In the genomic region with DNA sequence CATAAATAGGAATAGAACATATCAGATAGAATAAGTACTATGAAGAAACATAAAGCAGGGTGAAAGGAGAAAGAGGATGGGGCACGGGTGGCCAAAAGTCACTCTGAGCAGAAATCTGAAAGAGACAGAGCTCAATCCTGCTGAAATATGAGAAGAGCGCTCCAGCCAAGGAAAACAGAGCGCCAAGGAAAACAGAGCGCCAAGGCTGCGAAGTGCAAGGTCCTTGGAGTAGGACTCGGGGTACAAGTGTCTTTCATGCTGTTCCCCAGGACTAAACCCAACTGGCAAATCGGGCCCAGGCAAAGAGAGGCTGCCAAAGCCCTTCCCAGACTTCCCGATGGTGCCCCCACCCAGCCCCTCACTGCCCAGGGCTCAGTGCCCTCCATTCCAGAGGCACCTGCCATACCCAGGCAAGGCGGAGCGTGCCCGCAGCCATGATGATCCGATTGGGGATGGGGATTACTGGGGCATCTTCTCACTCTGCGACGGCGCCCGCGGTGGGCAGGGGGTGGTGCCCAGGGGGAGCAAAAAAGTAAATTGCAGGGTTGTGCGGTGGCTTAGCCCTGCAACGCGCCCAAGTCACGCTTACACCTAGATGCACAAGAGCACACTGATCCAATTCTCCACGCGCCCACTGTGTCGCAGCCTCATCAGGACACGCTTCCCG, we compare ENCODE assay signal across 10 cellular contexts. TPM values are rescaled to one million over a fixed set of nuclear protein-coding genes. Genes with fewer than 3 reads are reported as not detected.
DNase-seq lines count a peak whose midpoint lies in the region; ATAC-seq and TF ChIP-seq lines count a peak whose summit lies in the region.
"Had no signal": no experiment of that assay in that cellular context is flagged by ENCODE, and none has a peak within 500 bp of the region (broad histone marks: within the 10 kb centered on the region; RNA-seq: fewer than 3 reads in every experiment).

No MANE protein-coding gene starts in this region.

- TF ChIP-seq POLR2A in heart left ventricle (IDR thresholded peaks at IDR 0.05) (no peak), breast epithelium (IDR thresholded peaks at IDR 0.05) (no peak), uterus (IDR thresholded peaks at IDR 0.05) (no peak)

- 73 to 82% (median 80%) methylated on average over 24 to 26 of the region's 26 CpGs for WGBS in heart left ventricle, 4 donors
- WGBS in mesodermal cell (ENCODE audit: insufficient coverage in 2 of 2), 2 experiments: 88 to 90% methylated on average over 25 to 26 of the region's 26 CpGs

- no peaks in the 10 kb centered on the region for H3K36me3 ChIP-seq in heart left ventricle
- no peaks in the 10 kb centered on the region for H3K36me3 ChIP-seq in breast epithelium
- H3K36me3 ChIP-seq in mesodermal cell (ENCODE audit: control insufficient read depth, insufficient read depth, low read length): peaks cover 2% of the 10 kb centered on the region
- no peaks in the 10 kb centered on the region for H3K36me3 ChIP-seq in uterus

- no peak for ATAC-seq in heart left ventricle
- no peak for ATAC-seq in GM21390 (IDR thresholded peaks at IDR 0.05; ENCODE audit: unreplicated experiment)
- ATAC-seq in GM21737 (IDR thresholded peaks at IDR 0.05; ENCODE audit: unreplicated experiment): no peak

- no peak for TF ChIP-seq CTCF in heart left ventricle (IDR thresholded peaks at IDR 0.05)
- TF ChIP-seq CTCF in breast epithelium (IDR thresholded peaks at IDR 0.05): no peak
- no peak for TF ChIP-seq CTCF in uterus (IDR thresholded peaks at IDR 0.05)

- intact Hi-C loops in heart left ventricle (cut with DNase I): loop anchor here (2.0 to 10.0 kb wide), 10 partner anchors 37 to 248 kb away; a partner anchor contains a TSS
- intact Hi-C loops in cardiac septum (cut with DNase I): loop anchor here (5.0 to 10.0 kb wide), 4 partner anchors 102 to 246 kb away; a partner anchor contains a TSS
- intact Hi-C loops in breast epithelium (cut with DNase I; ENCODE audit: low total_unique reads): no loop called here
- intact Hi-C loops in uterus (cut with DNase I; ENCODE audit: low total_unique reads): loop anchor here (5.0 kb wide), 1 partner anchor 108 kb away; no protein-coding TSS in a partner anchor

- H3K9me3 ChIP-seq in heart left ventricle (no peaks in the 10 kb centered on the region), breast epithelium (no peaks in the 10 kb centered on the region), mesodermal cell (ENCODE audit: control insufficient read depth, low read length) (no peaks in the 10 kb centered on the region), uterus (no peaks in the 10 kb centered on the region)

- H3K4me3 ChIP-seq in heart left ventricle: peak overlapping the region in 11 of 12 donors; percentile 53 to 92 (median 65)
- H3K4me3 ChIP-seq in breast epithelium: peak overlapping the region; percentile 70 to 83 (median 79)
- peak overlapping the region; percentile 62 for H3K4me3 ChIP-seq in mesodermal cell (ENCODE audit: extremely low read depth, insufficient read depth, low read length, poor library complexity, severe bottlenecking)
- H3K4me3 ChIP-seq in uterus: no peak overlapping the region

- H3K27me3 ChIP-seq in heart left ventricle (peaks cover 0 to 21% (median 7%) of the 10 kb centered on the region in 9 donors), breast epithelium (no peaks in the 10 kb centered on the region), uterus (no peaks in the 10 kb centered on the region)

- DNase-seq in heart left ventricle: no peak
- DNase-seq in cardiac septum (ENCODE audit: low spot score): no peak
- no peak for DNase-seq in breast epithelium (ENCODE audit: low spot score in 2 of 2)
- no peak for DNase-seq in uterus
- no peak for DNase-seq in DMS53 (lab: John Stamatoyannopoulos, UW)
- DNase-seq: activated gamma-delta T cell, T-helper 9 cell had no signal

- peaks cover 0 to 40% (median 15%) of the 10 kb centered on the region in 12 donors for H3K4me1 ChIP-seq in heart left ventricle
- no peaks in the 10 kb centered on the region for H3K4me1 ChIP-seq in breast epithelium
- peaks cover 15% of the 10 kb centered on the region for H3K4me1 ChIP-seq in mesodermal cell (ENCODE audit: control insufficient read depth, insufficient read depth, low read length, poor library complexity, severe bottlenecking)
- peaks cover 0 to 8% of the 10 kb centered on the region in 2 donors for H3K4me1 ChIP-seq in uterus

- H3K27ac ChIP-seq in heart left ventricle (peak overlapping the region in 6 of 12 donors; percentile 34 to 76 (median 69)), breast epithelium (peak overlapping the region in 1 of 2 donors; percentile 56), mesodermal cell (ENCODE audit: low read depth, low read length, severe bottlenecking) (no peak overlapping the region), uterus (peak overlapping the region; percentile 68 to 83)

RNA-seq across cellular contexts. Expression of a gene that starts 1.7 kb away (rescaled TPM):
- total RNA-seq in heart left ventricle (10 to 100 TPM; 19.1 to 69.1 (median 36.1) TPM), cardiac septum (93.7 TPM), breast epithelium (10 to 100 TPM; 34.7 to 91.1 (median 79.0) TPM), uterus (10 to 100 TPM; 18.8 to 70.6 (median 35.1) TPM)
- polyA plus RNA-seq in heart left ventricle: 1 to 10 TPM; 4.0 to 8.4 TPM
- 29.7 TPM for polyA plus RNA-seq in mesodermal cell (2013, experiment 1 of 2)
- polyA plus RNA-seq in mesodermal cell (2013, experiment 2 of 2): 26.6 TPM

Comparison
In these comparisons a context has a peak if more than half of its experiments do, and no peak if none do; other contexts are left out.
1. H3K4me3 ChIP-seq: peak in heart left ventricle (11 of 12), breast epithelium (3 of 3) and mesodermal cell (single experiment); none in uterus (0 of 2).